In genomic region chr11:106988151-106988806, GRCh38 we compare ENCODE assay signal across 10 cellular contexts. TPM values are rescaled to one million over a fixed set of nuclear protein-coding genes. Genes with fewer than 3 reads are reported as not detected.
DNase-seq lines count a peak whose midpoint lies in the region; ATAC-seq and TF ChIP-seq lines count a peak whose summit lies in the region.
"Had no signal": no experiment of that assay in that cellular context is flagged by ENCODE, and none has a peak within 500 bp of the region (broad histone marks: within the 10 kb centered on the region; RNA-seq: fewer than 3 reads in every experiment).

No MANE protein-coding gene starts in this region.

- H3K9me3 ChIP-seq in osteoblast (ENCODE audit: low read depth, low read length): no peaks in the 10 kb centered on the region

- H3K9me3 Mint-ChIP-seq in GM23338: no peaks in the 10 kb centered on the region

- TF ChIP-seq CTCF in RWPE1 (conservative IDR thresholded peaks at IDR 0.05; ENCODE audit: low read depth) (no peak), osteoblast (IDR thresholded peaks at IDR 0.05; ENCODE audit: extremely low read depth, low read depth, low read length) (no peak), GM23338 (conservative IDR thresholded peaks at IDR 0.05; ENCODE audit: low read depth in 2 of 2) (no peak)

- H3K4me2 ChIP-seq in osteoblast (ENCODE audit: insufficient read depth, low read length) (no peak overlapping the region), GM23338 (no peak overlapping the region)

- no peak for ATAC-seq in GM23338

- POLR2A ChIA-PET in RWPE1 (lab: Yijun Ruan, JAX; ENCODE audit: low non-redundant PET): no interaction called here

- no peak overlapping the region for H3K27ac Mint-ChIP-seq in GM23338

- H3K79me2 ChIP-seq in osteoblast (ENCODE audit: insufficient read depth, low read length): no peaks in the 10 kb centered on the region
- H3K79me2 ChIP-seq in GM23338 (replicated peaks; ENCODE audit: insufficient read depth): no peaks in the 10 kb centered on the region

- H3K27me3 Mint-ChIP-seq in GM23338 (ENCODE audit: insufficient read depth, low read depth, poor library complexity): no peaks in the 10 kb centered on the region

- H3K27ac ChIP-seq in RWPE1 (no peak overlapping the region), osteoblast (ENCODE audit: low read depth, low read length) (peak overlapping the region; percentile 8), GM23338 (ENCODE audit: low read depth) (no peak overlapping the region)

- H4K20me1 ChIP-seq in osteoblast (ENCODE audit: insufficient read depth, low read length): no peaks in the 10 kb centered on the region
- H4K20me1 ChIP-seq in GM23338 (replicated peaks; ENCODE audit: insufficient read depth): no peaks in the 10 kb centered on the region

- 0 out of 2 replicates have a peak, but pooled peaks cover 3% of the 10 kb centered on the region for H3K9me2 ChIP-seq in GM23338 (ENCODE audit: insufficient read depth)

- no peak overlapping the region for H3K4me3 Mint-ChIP-seq in GM23338

- peaks cover 7% of the 10 kb centered on the region; the same call in 2 of the 3 replicates for H3K4me1 Mint-ChIP-seq in GM23338

- H3K4me3 ChIP-seq in osteoblast (ENCODE audit: insufficient read depth, low read length) (no peak overlapping the region), GM23338 (no peak overlapping the region)

- CTCF ChIA-PET in RWPE1 (lab: Yijun Ruan, JAX): interaction anchor here (0.6 kb wide), 2 partner anchors 33 to 669 kb away, joined by 3 to 5 read pairs; no protein-coding TSS in a partner anchor

- no peaks in the 10 kb centered on the region for H3F3A ChIP-seq in GM23338 (replicated peaks; ENCODE audit: low read depth)

- H3K36me3 ChIP-seq in osteoblast (ENCODE audit: insufficient read depth, low read length) (no peaks in the 10 kb centered on the region), GM23338 (ENCODE audit: insufficient read depth) (no peaks in the 10 kb centered on the region)

- peak; percentile 38 for DNase-seq in GM03348 (ENCODE audit: low spot score)
- peak; percentile 3 for DNase-seq in RWPE1 (ENCODE audit: low spot score)
- peak; percentile 86 for DNase-seq in fibroblast of peridontal ligament (ENCODE audit: extremely low read depth)
- DNase-seq in osteoblast (ENCODE audit: insufficient read length, low spot score, missing footprints): peak; percentile 59
- no peak for DNase-seq in NCI-H774 (lab: John Stamatoyannopoulos, UW)
- DNase-seq in activated CD4-positive, CD25-positive, alpha-beta regulatory T cell (lab: John Stamatoyannopoulos, UW): no peak
- DNase-seq in GM23338 (ENCODE audit: low spot score): no peak
- DNase-seq in middle frontal gyrus (ENCODE audit: extremely low spot score, low spot score): no peak
- DNase-seq: activated CD4-positive, alpha-beta T cell treated with anti-CD3 and anti-CD28 coated beads for 4 hours; DMS79 had no signal

- no peaks in the 10 kb centered on the region for H3K27me3 ChIP-seq in osteoblast (ENCODE audit: insufficient read depth, low read length)
- no peaks in the 10 kb centered on the region for H3K27me3 ChIP-seq in GM23338 (ENCODE audit: insufficient read depth)

- H2AFZ ChIP-seq in osteoblast (ENCODE audit: low read length) (no peak overlapping the region), GM23338 (no peak overlapping the region)

- H3K4me1 ChIP-seq in osteoblast (ENCODE audit: insufficient read depth, low read length) (peaks cover 3% of the 10 kb centered on the region), GM23338 (ENCODE audit: insufficient read depth) (no peaks in the 10 kb centered on the region)

- H3K36me3 Mint-ChIP-seq in GM23338 (ENCODE audit: low read depth): no peaks in the 10 kb centered on the region

TF ChIP-seq in GM23338, 12 proteins besides CTCF, POLR2A, EP300 and RAD21:
- TF ChIP-seq ZNF114 (CRISPR knock-in tag; IDR thresholded peaks at IDR 0.05) (no peak), NANOG (IDR thresholded peaks at IDR 0.05; ENCODE audit: borderline replicate concordance) (no peak), REST (IDR thresholded peaks at IDR 0.05; ENCODE audit: unreplicated experiment) (no peak)

RNA-seq across cellular contexts. Expression of gene GUCY1A2, which starts 30.0 kb away (rescaled TPM):
- total RNA-seq in osteoblast: under 0.01 and 0.29 TPM in 2 replicates
- total RNA-seq in GM23338 (2014; rRNA removed; shearing (Covaris generic)): 0.93 and 1.4 TPM in 2 replicates
- polyA plus RNA-seq in GM23338 (2016; fragmentation: Nextera tagmentation; extraction: Ambion mirVana): 0.17 and 0.36 TPM in 2 replicates

Comparison
In these comparisons a context has a peak if more than half of its experiments do, and no peak if none do; other contexts are left out.
1. DNase-seq: peak in GM03348 (single experiment), RWPE1 (single experiment), fibroblast of peridontal ligament (single experiment) and osteoblast (single experiment); none in NCI-H774 (single experiment), activated CD4-positive, CD25-positive, alpha-beta regulatory T cell (0 of 4), GM23338 (single experiment) and middle frontal gyrus (single experiment).